In the genomic region with DNA sequence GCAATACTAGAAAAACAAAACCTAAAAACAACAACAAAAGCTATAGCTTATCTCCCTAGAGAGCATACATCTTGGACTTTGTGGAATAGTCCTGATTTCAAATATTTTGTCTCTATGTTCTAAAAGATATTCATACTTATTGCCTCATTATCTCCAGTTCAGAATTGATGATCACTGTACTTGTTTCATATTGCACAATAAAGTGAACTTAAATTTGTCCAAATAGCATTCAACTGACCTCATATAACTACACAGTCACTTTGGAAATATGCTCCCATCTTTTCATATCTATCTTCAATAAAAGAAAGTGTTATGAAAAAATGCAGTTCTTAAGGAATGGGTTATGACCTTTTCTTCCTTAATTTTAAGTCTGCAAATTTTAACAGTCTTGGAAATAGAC, we compare ENCODE assay signal across 1 cellular context.
TF ChIP-seq lines count a peak whose summit lies in the region.

No MANE protein-coding gene starts in this region.

TF ChIP-seq in WTC11, 78 proteins besides CTCF, POLR2A, EP300 and RAD21 (continued from another document):
- TF ChIP-seq, protein P1, sequence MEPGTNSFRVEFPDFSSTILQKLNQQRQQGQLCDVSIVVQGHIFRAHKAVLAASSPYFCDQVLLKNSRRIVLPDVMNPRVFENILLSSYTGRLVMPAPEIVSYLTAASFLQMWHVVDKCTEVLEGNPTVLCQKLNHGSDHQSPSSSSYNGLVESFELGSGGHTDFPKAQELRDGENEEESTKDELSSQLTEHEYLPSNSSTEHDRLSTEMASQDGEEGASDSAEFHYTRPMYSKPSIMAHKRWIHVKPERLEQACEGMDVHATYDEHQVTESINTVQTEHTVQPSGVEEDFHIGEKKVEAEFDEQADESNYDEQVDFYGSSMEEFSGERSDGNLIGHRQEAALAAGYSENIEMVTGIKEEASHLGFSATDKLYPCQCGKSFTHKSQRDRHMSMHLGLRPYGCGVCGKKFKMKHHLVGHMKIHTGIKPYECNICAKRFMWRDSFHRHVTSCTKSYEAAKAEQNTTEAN (CRISPR knock-in tag; IDR thresholded peaks at IDR 0.05) = no peak
- TF ChIP-seq TEAD1 (CRISPR knock-in tag; IDR thresholded peaks at IDR 0.05) = no peak
- TF ChIP-seq, protein P2, sequence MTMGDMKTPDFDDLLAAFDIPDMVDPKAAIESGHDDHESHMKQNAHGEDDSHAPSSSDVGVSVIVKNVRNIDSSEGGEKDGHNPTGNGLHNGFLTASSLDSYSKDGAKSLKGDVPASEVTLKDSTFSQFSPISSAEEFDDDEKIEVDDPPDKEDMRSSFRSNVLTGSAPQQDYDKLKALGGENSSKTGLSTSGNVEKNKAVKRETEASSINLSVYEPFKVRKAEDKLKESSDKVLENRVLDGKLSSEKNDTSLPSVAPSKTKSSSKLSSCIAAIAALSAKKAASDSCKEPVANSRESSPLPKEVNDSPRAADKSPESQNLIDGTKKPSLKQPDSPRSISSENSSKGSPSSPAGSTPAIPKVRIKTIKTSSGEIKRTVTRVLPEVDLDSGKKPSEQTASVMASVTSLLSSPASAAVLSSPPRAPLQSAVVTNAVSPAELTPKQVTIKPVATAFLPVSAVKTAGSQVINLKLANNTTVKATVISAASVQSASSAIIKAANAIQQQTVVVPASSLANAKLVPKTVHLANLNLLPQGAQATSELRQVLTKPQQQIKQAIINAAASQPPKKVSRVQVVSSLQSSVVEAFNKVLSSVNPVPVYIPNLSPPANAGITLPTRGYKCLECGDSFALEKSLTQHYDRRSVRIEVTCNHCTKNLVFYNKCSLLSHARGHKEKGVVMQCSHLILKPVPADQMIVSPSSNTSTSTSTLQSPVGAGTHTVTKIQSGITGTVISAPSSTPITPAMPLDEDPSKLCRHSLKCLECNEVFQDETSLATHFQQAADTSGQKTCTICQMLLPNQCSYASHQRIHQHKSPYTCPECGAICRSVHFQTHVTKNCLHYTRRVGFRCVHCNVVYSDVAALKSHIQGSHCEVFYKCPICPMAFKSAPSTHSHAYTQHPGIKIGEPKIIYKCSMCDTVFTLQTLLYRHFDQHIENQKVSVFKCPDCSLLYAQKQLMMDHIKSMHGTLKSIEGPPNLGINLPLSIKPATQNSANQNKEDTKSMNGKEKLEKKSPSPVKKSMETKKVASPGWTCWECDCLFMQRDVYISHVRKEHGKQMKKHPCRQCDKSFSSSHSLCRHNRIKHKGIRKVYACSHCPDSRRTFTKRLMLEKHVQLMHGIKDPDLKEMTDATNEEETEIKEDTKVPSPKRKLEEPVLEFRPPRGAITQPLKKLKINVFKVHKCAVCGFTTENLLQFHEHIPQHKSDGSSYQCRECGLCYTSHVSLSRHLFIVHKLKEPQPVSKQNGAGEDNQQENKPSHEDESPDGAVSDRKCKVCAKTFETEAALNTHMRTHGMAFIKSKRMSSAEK (CRISPR knock-in tag; IDR thresholded peaks at IDR 0.05; ENCODE audit: borderline replicate concordance) = no peak
- TF ChIP-seq GTF2I (CRISPR knock-in tag; conservative IDR thresholded peaks at IDR 0.05) = no peak
- no peak for TF ChIP-seq NR1H2 (CRISPR knock-in tag; IDR thresholded peaks at IDR 0.05)
- TF ChIP-seq HMGA2 (CRISPR knock-in tag; IDR thresholded peaks at IDR 0.05) = no peak
TF ChIP-seq in WTC11: peak in this region for 0.
